19 cellular contexts compared by ENCODE assay signal in the genomic region with DNA sequence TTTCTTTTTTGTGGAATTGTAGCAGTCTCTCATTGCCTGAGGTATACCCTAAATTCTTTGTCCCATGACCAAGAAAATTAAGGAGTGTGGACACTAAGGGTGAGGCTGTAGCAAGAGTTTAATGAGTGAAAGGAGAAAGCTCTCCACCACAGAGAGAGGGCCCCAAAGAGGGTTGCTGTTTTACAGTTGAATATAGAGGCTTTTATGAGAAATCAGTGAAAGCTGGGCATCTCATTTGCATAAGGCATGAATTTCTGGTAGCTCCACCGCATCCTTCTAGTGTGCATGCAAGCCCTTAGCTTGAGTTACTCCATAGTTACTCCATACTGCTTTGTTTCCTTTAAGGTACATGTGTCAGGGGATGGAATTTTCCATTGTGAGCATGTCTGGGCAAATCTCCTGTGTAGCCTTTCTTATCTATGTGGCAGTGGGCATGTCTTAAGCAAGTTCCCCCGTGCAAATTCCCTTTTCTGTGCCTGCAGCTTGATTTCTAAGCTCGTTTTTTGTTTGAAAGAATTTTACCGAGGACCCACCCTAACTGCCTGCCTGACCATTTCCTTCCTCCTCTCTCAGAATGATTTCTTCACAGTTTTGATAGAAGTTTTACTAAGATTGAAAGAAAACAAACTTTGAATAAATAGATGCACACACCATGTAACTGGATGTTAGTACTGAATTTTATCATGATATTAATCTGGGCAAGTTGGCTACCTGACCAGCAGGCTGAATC.
DNase-seq lines count a peak whose midpoint lies in the region; ATAC-seq, FAIRE-seq and TF ChIP-seq lines count a peak whose summit lies in the region.
"Had no signal": no experiment of that assay in that cellular context is flagged by ENCODE, and none has a peak within 500 bp of the region (broad histone marks: within the 10 kb centered on the region; RNA-seq: fewer than 3 reads in every experiment).

No MANE protein-coding gene starts in this region.

- POLR2A ChIA-PET in GM12878 (lab: Charles Lee) (no interaction called here), WTC11 (lab: Charles Lee) (no interaction called here)

- no peaks in the 10 kb centered on the region for H3K36me3 ChIP-seq in GM12878 (ENCODE audit: control insufficient read depth in 2 of 2, insufficient read depth in 2 of 2, low read length in 1 of 2)
- no peaks in the 10 kb centered on the region for H3K36me3 ChIP-seq in keratinocyte (ENCODE audit: control insufficient read depth in 2 of 2, extremely low read depth in 1 of 2, insufficient read depth in 2 of 2, low read length in 2 of 2)
- H3K36me3 ChIP-seq: SJCRH30 had no signal

- H3K4me3 ChIP-seq in HFF-Myc (replicated peaks; ENCODE audit: low read depth, low read length), result no peak overlapping the region
- H3K4me3 ChIP-seq in GM12878, result no peak overlapping the region
- no peak overlapping the region for H3K4me3 ChIP-seq in keratinocyte (ENCODE audit: control insufficient read depth in 2 of 3, extremely low read depth in 1 of 3, insufficient read depth in 2 of 3, low read depth in 1 of 3, low read length in 3 of 3)
- H3K4me3 ChIP-seq: SJCRH30 had no signal

- no peak for FAIRE-seq in GM12878 (lab: Jason Lieb, UNC)
- FAIRE-seq in keratinocyte (lab: Jason Lieb, UNC), result no peak
- FAIRE-seq: GM12892, GM18507, HTR-8/SVneo had no signal

- no peak for TF ChIP-seq RAD21 in GM12878 (IDR thresholded peaks at IDR 0.05; ENCODE audit: insufficient read depth, low read depth, low read length)

- no peaks in the 10 kb centered on the region for H3K4me1 ChIP-seq in GM12878 (ENCODE audit: control insufficient read depth, insufficient read depth, low read length)
- H3K4me1 ChIP-seq in keratinocyte (ENCODE audit: control insufficient read depth, extremely low read depth, insufficient read depth, low read length), result no peaks in the 10 kb centered on the region
- H3K4me1 ChIP-seq: SJCRH30 had no signal

- H3K27ac Mint-ChIP-seq in WTC11, result no peak overlapping the region
- H3K27ac Mint-ChIP-seq: B cell, HFFc6, IgD-negative memory B cell had no signal

- TF ChIP-seq CTCF in HFF-Myc (IDR thresholded peaks at IDR 0.05; ENCODE audit: low read depth, low read length, missing control alignments), result no peak
- no peak for TF ChIP-seq CTCF in GM12878 (IDR thresholded peaks at IDR 0.05 in 2 of 3, conservative IDR thresholded peaks at IDR 0.05 in 1 of 3; ENCODE audit: control insufficient read depth in 2 of 3, extremely low read depth in 1 of 3, insufficient read depth in 1 of 3, low read depth in 3 of 3, low read length in 3 of 3)
- no peak for TF ChIP-seq CTCF in keratinocyte (optimal IDR thresholded peaks at IDR 0.05 in 1 of 3, IDR thresholded peaks at IDR 0.05 in 1 of 3, conservative IDR thresholded peaks at IDR 0.05 in 1 of 3; ENCODE audit: extremely low read depth in 1 of 3, insufficient read depth in 2 of 3, low read length in 3 of 3)
- no peak for TF ChIP-seq CTCF in WTC11 (IDR thresholded peaks at IDR 0.05)

- H3K36me3 Mint-ChIP-seq in WTC11, result peaks cover 33% of the 10 kb centered on the region
- H3K36me3 Mint-ChIP-seq: IgD-negative memory B cell had no signal

- H3K27me3 ChIP-seq in GM12878 (replicated peaks in 1 of 2; ENCODE audit: control insufficient read depth in 2 of 2, insufficient read depth in 2 of 2, low read length in 1 of 2), result no peaks in the 10 kb centered on the region
- no peaks in the 10 kb centered on the region for H3K27me3 ChIP-seq in keratinocyte (ENCODE audit: control insufficient read depth, extremely low read depth, insufficient read depth, low read length)
- H3K27me3 ChIP-seq: SJCRH30 had no signal

- no peak for TF ChIP-seq EP300 in GM12878 (IDR thresholded peaks at IDR 0.05; ENCODE audit: borderline replicate concordance in 1 of 2, control insufficient read depth in 1 of 2, low read depth in 2 of 2, low read length in 2 of 2)

- in situ Hi-C loops in GM12878 (cut with MboI), result no loop called here

- H3K4me2 ChIP-seq in GM12878 (ENCODE audit: control insufficient read depth, insufficient read depth), result no peak overlapping the region
- H3K4me2 ChIP-seq in keratinocyte (ENCODE audit: control insufficient read depth, extremely low read depth, insufficient read depth, low read depth, low read length), result no peak overlapping the region

- RAD21 ChIA-PET in GM12878 (lab: Charles Lee; ENCODE audit: unreplicated experiment), result no interaction called here

- H4K20me1 ChIP-seq in GM12878 (ENCODE audit: control insufficient read depth, insufficient read depth) (no peaks in the 10 kb centered on the region), keratinocyte (ENCODE audit: control insufficient read depth, extremely low read depth, insufficient read depth, low read length) (no peaks in the 10 kb centered on the region)

- H3K79me2 ChIP-seq in GM12878 (ENCODE audit: control insufficient read depth, insufficient read depth, low read length) (no peaks in the 10 kb centered on the region), keratinocyte (ENCODE audit: control insufficient read depth, insufficient read depth, low read length) (no peaks in the 10 kb centered on the region)

- H3K27me3 Mint-ChIP-seq in WTC11 (ENCODE audit: low read depth), result no peaks in the 10 kb centered on the region
- H3K27me3 Mint-ChIP-seq: B cell, IgD-negative memory B cell had no signal

- no peaks in the 10 kb centered on the region; the same call in 2 of the 3 replicates for H3K9me3 ChIP-seq in GM12878 (replicated peaks; ENCODE audit: control insufficient read depth, insufficient read depth, low read length)
- peaks cover 6% of the 10 kb centered on the region for H3K9me3 ChIP-seq in keratinocyte (ENCODE audit: control insufficient read depth, low read depth, low read length)

- H3K27ac ChIP-seq in GM12878 (ENCODE audit: control insufficient read depth, insufficient read depth) (no peak overlapping the region), keratinocyte (ENCODE audit: control insufficient read depth, insufficient read depth, low read length) (no peak overlapping the region)
- H3K27ac ChIP-seq: SJCRH30 had no signal

- intact Hi-C loops in GM12878 (cut with micrococcal nuclease; ENCODE audit: unreplicated experiment), result no loop called here

- SMC1A ChIA-PET in GM12878 (lab: Charles Lee; ENCODE audit: uncharacterized antibody, unreplicated experiment), result no interaction called here

- no peak for ATAC-seq in GM12878
- ATAC-seq in GM19452 (IDR thresholded peaks at IDR 0.05; ENCODE audit: unreplicated experiment), result no peak
- no peak for ATAC-seq in WTC11

- peaks cover 32% of the 10 kb centered on the region for H3K9me3 Mint-ChIP-seq in WTC11

- H3K9me1 ChIP-seq in keratinocyte (ENCODE audit: control insufficient read depth, extremely low read depth, insufficient read depth, low read length), result no peaks in the 10 kb centered on the region

- H3K4me3 Mint-ChIP-seq in WTC11, result no peak overlapping the region
- H3K4me3 Mint-ChIP-seq: B cell, HFFc6, IgD-negative memory B cell had no signal

- H2AFZ ChIP-seq in GM12878 (ENCODE audit: control insufficient read depth, low read depth, low read length) (no peak overlapping the region), keratinocyte (ENCODE audit: control insufficient read depth, low read length) (peak overlapping the region; percentile 13)

- no peak overlapping the region for H3K9ac ChIP-seq in GM12878 (ENCODE audit: control insufficient read depth, insufficient read depth, low read length)
- no peak overlapping the region for H3K9ac ChIP-seq in keratinocyte (ENCODE audit: control insufficient read depth, extremely low read depth, insufficient read depth, low read length)

- dilution Hi-C loops in keratinocyte (cut with MboI; ENCODE audit: extremely low pct_ligation_motif_present, low sequenced_read_pairs), result no loop called here

- no peak for TF ChIP-seq POLR2A in GM12878 (IDR thresholded peaks at IDR 0.05; ENCODE audit: low read depth, low read length)

- CTCF ChIA-PET in GM12878 (lab: Yijun Ruan, JAX), result no interaction called here
- CTCF ChIA-PET in WTC11 (lab: Charles Lee), result no interaction called here

- BruUV-seq in GM12878 (replicated peaks; lab: Mats Ljungman, UMichigan), result no TSS peak

- peak; percentile 1 for DNase-seq in ELF-1 (ENCODE audit: low read depth, low spot score)
- DNase-seq in HFF-Myc (ENCODE audit: extremely low read depth, low read depth), result peak; percentile 6
- no peak for DNase-seq in GM12878 (ENCODE audit: low read depth, low spot score)
- no peak for DNase-seq in keratinocyte (ENCODE audit: low read depth, low spot score)
- no peak for DNase-seq in WTC11 (ENCODE audit: low spot score)
- DNase-seq in AG08395 (ENCODE audit: low spot score), result no peak
- DNase-seq: DMS153, EL, HFFc6, NCI-H187, NCI-H226, NCI-H524, SJCRH30 had no signal

- no peaks in the 10 kb centered on the region for H3K4me1 Mint-ChIP-seq in WTC11
- H3K4me1 Mint-ChIP-seq: B cell, IgD-negative memory B cell had no signal

- WGBS in GM12878 (ENCODE audit: insufficient coverage, insufficient replicate concordance, low lambda C conversion rate, missing lambda C conversion rate), result 1% methylated on average over 4 of the region's 4 CpGs

TF ChIP-seq in GM12878, 131 proteins besides CTCF, POLR2A, EP300 and RAD21 (continues in another document):
- peak; percentile 66; the same call in 1 of the 2 replicates for TF ChIP-seq CBX5 (IDR thresholded peaks at IDR 0.05; ENCODE audit: low read depth)
- TF ChIP-seq TCF12 (IDR thresholded peaks at IDR 0.05; ENCODE audit: low read depth, low read length), result no peak

TF ChIP-seq in WTC11, 78 proteins besides CTCF, POLR2A, EP300 and RAD21 (continues in another document):
- TF ChIP-seq, protein P1, sequence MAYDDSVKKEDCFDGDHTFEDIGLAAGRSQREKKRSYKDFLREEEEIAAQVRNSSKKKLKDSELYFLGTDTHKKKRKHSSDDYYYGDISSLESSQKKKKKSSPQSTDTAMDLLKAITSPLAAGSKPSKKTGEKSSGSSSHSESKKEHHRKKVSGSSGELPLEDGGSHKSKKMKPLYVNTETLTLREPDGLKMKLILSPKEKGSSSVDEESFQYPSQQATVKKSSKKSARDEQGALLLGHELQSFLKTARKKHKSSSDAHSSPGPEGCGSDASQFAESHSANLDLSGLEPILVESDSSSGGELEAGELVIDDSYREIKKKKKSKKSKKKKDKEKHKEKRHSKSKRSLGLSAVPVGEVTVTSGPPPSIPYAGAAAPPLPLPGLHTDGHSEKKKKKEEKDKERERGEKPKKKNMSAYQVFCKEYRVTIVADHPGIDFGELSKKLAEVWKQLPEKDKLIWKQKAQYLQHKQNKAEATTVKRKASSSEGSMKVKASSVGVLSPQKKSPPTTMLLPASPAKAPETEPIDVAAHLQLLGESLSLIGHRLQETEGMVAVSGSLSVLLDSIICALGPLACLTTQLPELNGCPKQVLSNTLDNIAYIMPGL (CRISPR knock-in tag; IDR thresholded peaks at IDR 0.05), result no peak
- TF ChIP-seq, protein P2, sequence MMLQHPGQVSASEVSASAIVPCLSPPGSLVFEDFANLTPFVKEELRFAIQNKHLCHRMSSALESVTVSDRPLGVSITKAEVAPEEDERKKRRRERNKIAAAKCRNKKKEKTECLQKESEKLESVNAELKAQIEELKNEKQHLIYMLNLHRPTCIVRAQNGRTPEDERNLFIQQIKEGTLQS (CRISPR knock-in tag; conservative IDR thresholded peaks at IDR 0.05), result no peak
- TF ChIP-seq GABPB1 (CRISPR knock-in tag; IDR thresholded peaks at IDR 0.05), result no peak
- no peak for TF ChIP-seq RORB (CRISPR knock-in tag; IDR thresholded peaks at IDR 0.05)
- TF ChIP-seq NR3C1 (CRISPR knock-in tag; conservative IDR thresholded peaks at IDR 0.05; ENCODE audit: low read depth), result no peak
- TF ChIP-seq ZNF263 (CRISPR knock-in tag; IDR thresholded peaks at IDR 0.05; ENCODE audit: low read depth), result no peak

Comparison
In these comparisons a context has a peak if more than half of its experiments do, and no peak if none do; other contexts are left out.
1. DNase-seq: peak in ELF-1 (single experiment) and HFF-Myc (single experiment); none in GM12878 (single experiment), keratinocyte (single experiment), WTC11 (single experiment) and AG08395 (single experiment).